In the genomic region with DNA sequence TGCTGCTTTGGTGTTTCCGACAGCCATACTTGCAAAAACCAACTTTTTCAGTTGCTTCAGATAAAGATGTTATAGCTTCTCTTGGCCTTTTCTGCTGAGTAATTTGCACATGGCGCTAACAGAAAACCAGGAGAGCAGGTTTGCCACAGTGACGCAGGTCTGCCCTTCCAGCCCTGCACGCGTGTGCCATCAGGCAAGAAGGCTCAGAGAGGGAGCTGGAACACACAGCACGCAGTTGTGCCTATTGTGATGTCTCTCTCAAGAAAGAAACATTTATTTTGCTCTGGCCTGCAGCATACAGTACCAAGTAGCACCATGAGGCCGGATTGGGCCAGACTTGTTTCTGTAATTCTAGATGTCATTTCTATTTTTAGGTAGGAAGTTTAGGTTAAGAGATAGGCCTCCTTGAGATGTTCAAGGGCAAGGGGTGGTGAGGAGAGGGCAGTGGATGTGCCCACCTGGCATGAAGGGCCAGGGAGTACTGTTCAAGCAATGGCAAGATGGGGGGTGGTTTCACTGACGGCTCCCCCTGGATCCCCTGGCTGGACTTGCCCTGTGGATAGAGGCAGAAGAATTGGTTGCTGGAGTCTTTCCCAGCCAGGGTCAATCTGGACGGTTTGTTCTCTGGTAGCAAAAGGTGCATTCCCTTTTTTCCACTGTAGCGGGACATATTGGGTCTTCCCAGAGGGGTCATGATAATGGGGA, we compare ENCODE assay signal across 14 cellular contexts. TPM values are rescaled to one million over a fixed set of nuclear protein-coding genes. Genes with fewer than 3 reads are reported as not detected.
A peak's percentile ranks its signal among the peaks of the same experiment; 100 is the strongest.
DNase-seq lines count a peak whose midpoint lies in the region; ATAC-seq, FAIRE-seq and TF ChIP-seq lines count a peak whose summit lies in the region.
"Had no signal": no experiment of that assay in that cellular context is flagged by ENCODE, and none has a peak within 500 bp of the region (broad histone marks: within the 10 kb centered on the region; RNA-seq: fewer than 3 reads in every experiment).

No MANE protein-coding gene starts in this region.

- H3K9ac ChIP-seq in kidney (ENCODE audit: low read length in 2 of 2), result no peak overlapping the region

- FAIRE-seq in kidney (lab: Jason Lieb, UNC), result no peak

- POLR2A ChIA-PET in A673 (lab: Charles Lee; ENCODE audit: low non-redundant PET), result no interaction called here

- H3K4me3 ChIP-seq in A673 (ENCODE audit: low read depth, low read length, poor library complexity, severe bottlenecking) (peak overlapping the region; percentile 77), kidney (ENCODE audit: low read length in 2 of 2) (no peak overlapping the region)
- H3K4me3 ChIP-seq: colonic mucosa, lung had no signal

- H3K27me3 Mint-ChIP-seq in Calu3 (ENCODE audit: unreplicated experiment), result peaks cover 38% of the 10 kb centered on the region
- H3K27me3 Mint-ChIP-seq in T-helper 17 cell, result peaks cover 71% of the 10 kb centered on the region

- peaks cover 17% of the 10 kb centered on the region for H3K36me3 Mint-ChIP-seq in Calu3 (ENCODE audit: insufficient read depth, unreplicated experiment)
- no peaks in the 10 kb centered on the region for H3K36me3 Mint-ChIP-seq in T-helper 17 cell (ENCODE audit: low read depth)

- H3K9me3 ChIP-seq in A673 (ENCODE audit: low read depth, low read length, poor library complexity, severe bottlenecking) (no peaks in the 10 kb centered on the region), T-helper 17 cell (ENCODE audit: control insufficient read depth, low read length, poor library complexity, severe bottlenecking) (no peaks in the 10 kb centered on the region), kidney (ENCODE audit: control insufficient read depth in 1 of 2, low read length in 2 of 2) (no peaks in the 10 kb centered on the region)
- H3K9me3 ChIP-seq: colonic mucosa had no signal

- peaks cover 7% of the 10 kb centered on the region for H3K4me1 Mint-ChIP-seq in Calu3 (ENCODE audit: low read depth, unreplicated experiment)
- H3K4me1 Mint-ChIP-seq in T-helper 17 cell, result peaks cover 15% of the 10 kb centered on the region

- BruUV-seq in A673 (replicated peaks; lab: Mats Ljungman, UMichigan), result no TSS peak
- BruUV-seq in Calu3 (replicated peaks; lab: Mats Ljungman, UMichigan), result no TSS peak

- no peak overlapping the region for H3K27ac ChIP-seq in A673 (ENCODE audit: low read depth, low read length, poor library complexity, severe bottlenecking)
- H3K27ac ChIP-seq in kidney (ENCODE audit: low read depth in 2 of 2, low read length in 2 of 2), result no peak overlapping the region
- H3K27ac ChIP-seq: colonic mucosa had no signal

- DNase-seq in A673 (ENCODE audit: low spot score) (no peak), Calu3 (no peak), T-helper 17 cell (no peak), kidney (peak; percentile 32), posterior vena cava (ENCODE audit: low spot score) (no peak), NCI-H2196 (lab: John Stamatoyannopoulos, UW; ENCODE audit: unreplicated experiment) (no peak)
- DNase-seq in stimulated activated CD4-positive, alpha-beta T cell treated with anti-CD3 and anti-CD28 coated beads, Interleukin-12 subunit alpha, Interleukin-12 subunit beta, amount 100 ng/mL, for 4 hours, result no peak
- DNase-seq: activated T-cell treated with anti-CD3 and anti-CD28 coated beads, Interleukin-2, amount 50 U/mL, for 48 hours; colonic mucosa had no signal

- no peak overlapping the region for H3K27ac Mint-ChIP-seq in Calu3 (ENCODE audit: unreplicated experiment)
- H3K27ac Mint-ChIP-seq in T-helper 17 cell, result no peak overlapping the region

- peaks cover 55% of the 10 kb centered on the region for H3K36me3 ChIP-seq in A673 (ENCODE audit: insufficient read depth, low read length, poor library complexity, severe bottlenecking)
- no peaks in the 10 kb centered on the region for H3K36me3 ChIP-seq in kidney (ENCODE audit: control insufficient read depth in 1 of 2, insufficient read depth in 2 of 2, low read length in 2 of 2)
- H3K36me3 ChIP-seq: colonic mucosa had no signal

- intact Hi-C loops in A673 (cut with micrococcal nuclease; ENCODE audit: unreplicated experiment), result no loop called here
- intact Hi-C loops in Calu3 (cut with micrococcal nuclease; ENCODE audit: unreplicated experiment), result loop anchor here (5.0 kb wide), 1 partner anchor 38 kb away; no protein-coding TSS in a partner anchor
- intact Hi-C loops in kidney (cut with DNase I), result no loop called here
- intact Hi-C loops in posterior vena cava (cut with DNase I), result no loop called here

- H3K4me3 Mint-ChIP-seq in Calu3 (ENCODE audit: low read depth, unreplicated experiment), result peak overlapping the region; percentile 93
- H3K4me3 Mint-ChIP-seq in T-helper 17 cell, result peak overlapping the region; percentile 25

- no peak for TF ChIP-seq CTCF in A673 (conservative IDR thresholded peaks at IDR 0.05; ENCODE audit: low read depth, low read length)
- no peak for TF ChIP-seq CTCF in Calu3 (IDR thresholded peaks at IDR 0.05; ENCODE audit: unreplicated experiment)
- TF ChIP-seq CTCF in kidney (IDR thresholded peaks at IDR 0.05; ENCODE audit: borderline replicate concordance, extremely low read depth, insufficient read depth), result no peak

- no peaks in the 10 kb centered on the region for H3K9me3 Mint-ChIP-seq in Calu3 (ENCODE audit: low read depth, unreplicated experiment)

- CTCF ChIA-PET in A673 (lab: Charles Lee) (no interaction called here), Calu3 (lab: Charles Lee) (no interaction called here)

- no peaks in the 10 kb centered on the region for H3K27me3 ChIP-seq in A673 (replicated peaks; ENCODE audit: insufficient read depth, low read depth, low read length, poor library complexity)

- ATAC-seq in T-helper 17 cell (no peak), GM18519 (IDR thresholded peaks at IDR 0.05; ENCODE audit: low FRiP score, unreplicated experiment) (no peak)

- H3K4me1 ChIP-seq in A673 (ENCODE audit: insufficient read depth, low read length, poor library complexity, severe bottlenecking), result peaks cover 32% of the 10 kb centered on the region
- H3K4me1 ChIP-seq in kidney (ENCODE audit: control insufficient read depth in 1 of 2, insufficient read depth in 1 of 2, low read depth in 1 of 2, low read length in 2 of 2), result peaks cover 0 to 2% of the 10 kb centered on the region in 2 donors

RNA-seq across cellular contexts. Expression of a gene that starts 1.9 kb away (rescaled TPM):
- 59.5 and 66.4 TPM in 2 replicates for total RNA-seq in A673 (2021)
- total RNA-seq in Calu3 (2022), result 6.3 and 8.3 TPM in 2 replicates
- total RNA-seq in T-helper 17 cell, result under 1 TPM in 1 of 2 donors, not detected in 1; 0.18 TPM
- 3.5 TPM for total RNA-seq in kidney
- polyA plus RNA-seq in kidney (ENCODE audit: insufficient read depth, low read depth, low replicate concordance), result 2.2 TPM
- total RNA-seq in posterior vena cava, result 1 to 10 TPM; 1.6 to 1.8 TPM

RNA-seq across cellular contexts. Expression of a gene that starts 17.1 kb away (rescaled TPM):
- total RNA-seq in A673 (2021) (24.5 and 27.0 TPM in 2 replicates), Calu3 (2022) (11.1 and 11.8 TPM in 2 replicates), T-helper 17 cell (1 to 10 TPM; 2.5 to 3.6 TPM), kidney (6.2 TPM), posterior vena cava (1 to 10 TPM; 4.4 to 5.1 TPM)
- polyA plus RNA-seq in kidney (ENCODE audit: insufficient read depth, low read depth, low replicate concordance), result 3.5 TPM

RNA-seq across cellular contexts. Expression of a gene that starts 49.1 kb away (rescaled TPM):
- total RNA-seq in A673 (2021), result not detected in 2 replicates
- not detected in 2 replicates for total RNA-seq in Calu3 (2022)
- total RNA-seq in T-helper 17 cell, result not detected
- 0.94 TPM for total RNA-seq in kidney
- 3.7 TPM for polyA plus RNA-seq in kidney (ENCODE audit: insufficient read depth, low read depth, low replicate concordance)
- total RNA-seq in posterior vena cava, result not detected
- total RNA-seq: colonic mucosa, LHCN-M2, NCI-H460, sciatic nerve had no signal
- polyA plus RNA-seq: lung had no signal

RNA-seq across cellular contexts. Expression of a gene that starts 59.4 kb away (rescaled TPM):
- total RNA-seq in A673 (2021) (42.6 and 45.5 TPM in 2 replicates), Calu3 (2022) (40.2 and 46.8 TPM in 2 replicates), T-helper 17 cell (100 to 1,000 TPM; 103 to 110 TPM), kidney (26.8 TPM), posterior vena cava (10 to 100 TPM; 11.5 to 14.4 TPM)
- polyA plus RNA-seq in kidney (ENCODE audit: insufficient read depth, low read depth, low replicate concordance), result 7.1 TPM
